9 cellular contexts compared by ENCODE assay signal in the genomic region with DNA sequence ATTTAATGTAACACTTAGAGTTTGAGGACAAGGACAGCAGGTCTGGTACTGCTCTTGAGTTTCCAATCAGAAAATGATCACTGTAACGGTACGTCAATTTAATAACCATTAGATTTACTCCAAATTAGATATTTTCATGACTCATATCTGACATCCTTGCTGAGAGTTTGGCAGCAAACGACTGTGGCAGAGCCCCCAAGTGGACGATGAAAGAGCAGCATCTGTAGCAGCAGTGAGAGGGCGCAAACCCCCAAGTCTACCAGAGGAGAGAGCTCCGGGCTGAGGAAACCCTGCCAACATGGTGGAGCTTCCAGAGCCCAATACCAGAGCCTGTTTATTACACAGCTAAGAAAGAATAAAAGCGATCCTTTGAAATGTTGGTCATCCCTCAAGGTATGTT.
A peak's percentile ranks its signal among the peaks of the same experiment; 100 is the strongest.
DNase-seq lines count a peak whose midpoint lies in the region; ATAC-seq and TF ChIP-seq lines count a peak whose summit lies in the region.
"Had no signal": no experiment of that assay in that cellular context is flagged by ENCODE, and none has a peak within 500 bp of the region (broad histone marks: within the 10 kb centered on the region; RNA-seq: fewer than 3 reads in every experiment).

No MANE protein-coding gene starts in this region.

- no peaks in the 10 kb centered on the region for H3K79me2 ChIP-seq in smooth muscle cell (ENCODE audit: low read depth)

- H3K4me3 Mint-ChIP-seq in activated CD4-positive, alpha-beta memory T cell treated with anti-CD3 and anti-CD28 coated beads, Interleukin-2, amount 10 ng/mL, durations not matched to agents 7 days and 5 days = no peak overlapping the region
- H3K4me3 Mint-ChIP-seq: T-helper 1 cell treated with Interleukin-12 subunit alpha and Interleukin-12 subunit beta and Interleukin-4 antibody, amounts not matched to agents 30 μg/mL and 1 μg/mL, for 36 hours had no signal

- no peak overlapping the region for H3K9ac ChIP-seq in smooth muscle cell (ENCODE audit: low read depth)

- peaks cover 8% of the 10 kb centered on the region for H3K27me3 Mint-ChIP-seq in activated CD4-positive, alpha-beta memory T cell treated with anti-CD3 and anti-CD28 coated beads, Interleukin-2, amount 10 ng/mL, durations not matched to agents 7 days and 5 days

- CTCF ChIA-PET in BJ (lab: Yijun Ruan, JAX) = interaction anchor here (0.9 to 2.0 kb wide), 6 partner anchors 12 to 208 kb away, joined by 3 to 6 read pairs (median 5); no protein-coding TSS in a partner anchor
- CTCF ChIA-PET in activated CD4-positive, alpha-beta memory T cell treated with anti-CD3 and anti-CD28 coated beads, Interleukin-2, amount 10 ng/mL, durations not matched to agents 7 days and 5 days (lab: Charles Lee) = interaction anchor here (1.0 to 1.4 kb wide), 2 partner anchors 265 to 314 kb away, joined by 3 to 5 read pairs; no protein-coding TSS in a partner anchor

- no peaks in the 10 kb centered on the region for H3F3A ChIP-seq in smooth muscle cell (ENCODE audit: low read depth)

- H3K4me1 Mint-ChIP-seq in activated CD4-positive, alpha-beta memory T cell treated with anti-CD3 and anti-CD28 coated beads, Interleukin-2, amount 10 ng/mL, durations not matched to agents 7 days and 5 days = no peaks in the 10 kb centered on the region

- H3K4me2 ChIP-seq in smooth muscle cell = no peak overlapping the region

- H3K9me3 Mint-ChIP-seq in activated CD4-positive, alpha-beta memory T cell treated with anti-CD3 and anti-CD28 coated beads, Interleukin-2, amount 10 ng/mL, durations not matched to agents 7 days and 5 days = no peaks in the 10 kb centered on the region
- H3K9me3 Mint-ChIP-seq: T-helper 1 cell treated with Interleukin-12 subunit alpha and Interleukin-12 subunit beta and Interleukin-4 antibody, amounts not matched to agents 30 μg/mL and 1 μg/mL, for 36 hours had no signal

- TF ChIP-seq POLR2A in heart left ventricle (IDR thresholded peaks at IDR 0.05) = no peak

- POLR2A ChIA-PET in BJ (lab: Charles Lee) = no interaction called here
- POLR2A ChIA-PET in activated CD4-positive, alpha-beta memory T cell treated with anti-CD3 and anti-CD28 coated beads, Interleukin-2, amount 10 ng/mL, durations not matched to agents 7 days and 5 days (lab: Charles Lee) = no interaction called here

- no peak overlapping the region for H3K27ac ChIP-seq in heart left ventricle
- H3K27ac ChIP-seq in smooth muscle cell (ENCODE audit: low read depth) = no peak overlapping the region

- no peaks in the 10 kb centered on the region for H3K9me3 ChIP-seq in heart left ventricle
- no peaks in the 10 kb centered on the region for H3K9me3 ChIP-seq in smooth muscle cell (replicated peaks; ENCODE audit: low read depth)

- no peak overlapping the region for H3K4me3 ChIP-seq in BJ (ENCODE audit: low read depth, low read length)
- H3K4me3 ChIP-seq in heart left ventricle = no peak overlapping the region
- no peak overlapping the region for H3K4me3 ChIP-seq in smooth muscle cell

- no peaks in the 10 kb centered on the region for H3K36me3 Mint-ChIP-seq in activated CD4-positive, alpha-beta memory T cell treated with anti-CD3 and anti-CD28 coated beads, Interleukin-2, amount 10 ng/mL, durations not matched to agents 7 days and 5 days (ENCODE audit: low read depth)

- no peaks in the 10 kb centered on the region for H4K20me1 ChIP-seq in smooth muscle cell (ENCODE audit: low read depth)

- 10 to 33% (median 24%) methylated on average over 7 of the region's 7 CpGs for WGBS in heart left ventricle, 4 donors
- 34% methylated on average over 7 of the region's 7 CpGs for WGBS in smooth muscle cell (ENCODE audit: low lambda C conversion rate)

- ATAC-seq in GM18520 (IDR thresholded peaks at IDR 0.05; ENCODE audit: unreplicated experiment) (peak; percentile 98), HG02870 (IDR thresholded peaks at IDR 0.05; ENCODE audit: unreplicated experiment) (peak; percentile 100), heart left ventricle (peak in 2 of 4 donors; percentile 87 to 90)

- H3K27ac Mint-ChIP-seq in activated CD4-positive, alpha-beta memory T cell treated with anti-CD3 and anti-CD28 coated beads, Interleukin-2, amount 10 ng/mL, durations not matched to agents 7 days and 5 days = no peak overlapping the region
- H3K27ac Mint-ChIP-seq: T-helper 1 cell treated with Interleukin-12 subunit alpha and Interleukin-12 subunit beta and Interleukin-4 antibody, amounts not matched to agents 30 μg/mL and 1 μg/mL, for 36 hours had no signal

- DNase-seq in BJ (ENCODE audit: low read depth) = peak; percentile 10
- peak; percentile 16 for DNase-seq in NCI-H1092 treated with DMSO at 0.1 percent for 48 hours (lab: John Stamatoyannopoulos, UW)
- DNase-seq in activated CD4-positive, alpha-beta memory T cell treated with anti-CD3 and anti-CD28 coated beads, Interleukin-2, amount 10 ng/mL, durations not matched to agents 7 days and 5 days = peak; percentile 29
- DNase-seq in heart left ventricle = peak in 3 of 5 donors; percentile 47 to 63 (median 60)
- DNase-seq in smooth muscle cell (lab: John Stamatoyannopoulos, UW; ENCODE audit: unreplicated experiment) = no peak
- no peak for DNase-seq in NCI-H2196 treated with DMSO at 0.1 percent for 48 hours (lab: John Stamatoyannopoulos, UW; ENCODE audit: unreplicated experiment)

- H2AFZ ChIP-seq in smooth muscle cell (ENCODE audit: low read depth) = no peak overlapping the region

- TF ChIP-seq CTCF in BJ (IDR thresholded peaks at IDR 0.05; ENCODE audit: insufficient read depth, low read depth, low read length) (peak; percentile 77), heart left ventricle (IDR thresholded peaks at IDR 0.05) (peak; percentile 15 to 79 (median 54)), smooth muscle cell (IDR thresholded peaks at IDR 0.05; ENCODE audit: borderline replicate concordance, insufficient read depth, poor library complexity, severe bottlenecking) (peak; percentile 46)

- H3K4me1 ChIP-seq in heart left ventricle (no peaks in the 10 kb centered on the region), smooth muscle cell (ENCODE audit: low read depth) (no peaks in the 10 kb centered on the region)

- H3K27me3 ChIP-seq in BJ (ENCODE audit: control insufficient read depth, insufficient read depth, low read length) (no peaks in the 10 kb centered on the region), heart left ventricle (no peaks in the 10 kb centered on the region), smooth muscle cell (ENCODE audit: low read depth) (no peaks in the 10 kb centered on the region)

- intact Hi-C loops in heart left ventricle (cut with DNase I) = loop anchor here in 2 of 10 donors (5.0 kb wide), 2 partner anchors 265 to 315 kb away; no protein-coding TSS in a partner anchor

- no peaks in the 10 kb centered on the region for H3K36me3 ChIP-seq in BJ (ENCODE audit: control insufficient read depth, insufficient read depth, low read length)
- no peaks in the 10 kb centered on the region for H3K36me3 ChIP-seq in heart left ventricle
- H3K36me3 ChIP-seq in smooth muscle cell (ENCODE audit: low read depth) = no peaks in the 10 kb centered on the region

Comparison
In these comparisons a context has a peak if more than half of its experiments do, and no peak if none do; other contexts are left out.
1. DNase-seq: peak in BJ (single experiment), NCI-H1092 treated with DMSO at 0.1 percent for 48 hours (single experiment), activated CD4-positive, alpha-beta memory T cell treated with anti-CD3 and anti-CD28 coated beads, Interleukin-2, amount 10 ng/mL, durations not matched to agents 7 days and 5 days (single experiment) and heart left ventricle (3 of 5); none in smooth muscle cell (single experiment) and NCI-H2196 treated with DMSO at 0.1 percent for 48 hours (single experiment).
2. Peak in every context shown above with its lines, with median percentiles within 50 percentile points of each other: CTCF ChIP-seq.